ENCODE assay signal across 24 cellular contexts in the genomic region with DNA sequence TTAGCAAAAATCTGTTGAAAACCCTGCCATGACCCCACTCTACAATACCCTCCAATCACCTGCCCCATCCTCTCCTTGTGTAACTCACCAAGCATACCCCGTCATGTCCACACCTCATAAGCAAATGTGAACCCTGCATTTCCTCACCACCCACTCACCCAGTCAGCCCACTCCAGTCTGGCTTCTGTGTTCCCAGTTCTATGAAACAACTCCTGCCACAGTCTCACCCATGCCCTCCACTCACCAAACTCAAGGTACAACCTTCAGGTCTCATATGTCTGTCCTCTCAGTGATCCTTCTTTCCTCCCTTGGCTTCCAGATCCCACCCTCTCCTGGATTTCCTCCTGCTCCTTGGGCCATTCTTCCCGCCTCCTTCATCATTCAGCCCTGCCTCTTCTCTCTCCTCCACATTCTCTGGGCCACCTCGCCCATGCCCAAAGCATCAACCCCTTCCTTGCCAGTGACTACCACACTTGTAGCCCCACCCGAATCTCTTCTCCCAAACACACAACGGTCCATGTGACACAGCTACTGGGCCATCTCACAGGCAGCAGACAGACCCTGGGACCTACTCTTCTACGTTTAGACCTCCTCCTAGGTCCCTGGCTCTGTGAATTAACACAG. TPM values are rescaled to one million over a fixed set of nuclear protein-coding genes. Genes with fewer than 3 reads are reported as not detected.
DNase-seq lines count a peak whose midpoint lies in the region; ATAC-seq and TF ChIP-seq lines count a peak whose summit lies in the region.
"Had no signal": no experiment of that assay in that cellular context is flagged by ENCODE, and none has a peak within 500 bp of the region (broad histone marks: within the 10 kb centered on the region; RNA-seq: fewer than 3 reads in every experiment).

No MANE protein-coding gene starts in this region.

- no peaks in the 10 kb centered on the region for H3K27me3 Mint-ChIP-seq in activated CD4-positive, alpha-beta T cell treated with anti-CD3 and anti-CD28 coated beads, Interleukin-2, amount 10 ng/mL, durations not matched to agents 7 days and 5 days
- no peaks in the 10 kb centered on the region for H3K27me3 Mint-ChIP-seq in CD4-positive, alpha-beta memory T cell
- H3K27me3 Mint-ChIP-seq in activated naive CD8-positive, alpha-beta T cell treated with anti-CD3 and anti-CD28 coated beads for 36 hours, result no peaks in the 10 kb centered on the region
- no peaks in the 10 kb centered on the region for H3K27me3 Mint-ChIP-seq in naive thymus-derived CD4-positive, alpha-beta T cell
- no peaks in the 10 kb centered on the region for H3K27me3 Mint-ChIP-seq in osteocyte (ENCODE audit: unreplicated experiment)

- CTCF ChIA-PET in activated CD4-positive, alpha-beta T cell treated with anti-CD3 and anti-CD28 coated beads, Interleukin-2, amount 10 ng/mL, durations not matched to agents 7 days and 5 days (lab: Charles Lee), result interaction anchor here (0.5 to 0.7 kb wide), 2 partner anchors 12 to 52 kb away, joined by 3 read pairs; no protein-coding TSS in a partner anchor
- CTCF ChIA-PET in CD4-positive, alpha-beta memory T cell (lab: Charles Lee; ENCODE audit: partially characterized antibody), result no interaction called here
- CTCF ChIA-PET in naive thymus-derived CD4-positive, alpha-beta T cell (lab: Charles Lee), result no interaction called here

- H3K36me3 ChIP-seq in CD4-positive, alpha-beta memory T cell (ENCODE audit: insufficient read depth, low read length), result peaks cover 62% of the 10 kb centered on the region
- H3K36me3 ChIP-seq in naive thymus-derived CD4-positive, alpha-beta T cell (ENCODE audit: control insufficient read depth in 2 of 3, insufficient read depth in 3 of 3, low read length in 3 of 3), result peaks cover 0 to 87% (median 42%) of the 10 kb centered on the region in 3 experiments

- peak overlapping the region; percentile 14 for H3K27ac Mint-ChIP-seq in activated CD4-positive, alpha-beta T cell treated with anti-CD3 and anti-CD28 coated beads, Interleukin-2, amount 10 ng/mL, durations not matched to agents 7 days and 5 days
- peak overlapping the region in 6 of 7 donors; percentile 43 to 81 (median 74) for H3K27ac Mint-ChIP-seq in CD4-positive, alpha-beta memory T cell
- H3K27ac Mint-ChIP-seq in activated naive CD8-positive, alpha-beta T cell treated with anti-CD3 and anti-CD28 coated beads for 36 hours, result peak overlapping the region; percentile 23
- H3K27ac Mint-ChIP-seq in naive thymus-derived CD4-positive, alpha-beta T cell, result peak overlapping the region; percentile 10 to 94 (median 69)
- no peak overlapping the region for H3K27ac Mint-ChIP-seq in osteocyte (ENCODE audit: unreplicated experiment)
- H3K27ac Mint-ChIP-seq: WTC11 had no signal

- no peak for TF ChIP-seq CTCF in osteocyte (IDR thresholded peaks at IDR 0.05)

- H3K4me3 ChIP-seq in CD4-positive, alpha-beta memory T cell (ENCODE audit: low read length in 2 of 2), result no peak overlapping the region
- no peak overlapping the region for H3K4me3 ChIP-seq in naive thymus-derived CD4-positive, alpha-beta T cell (ENCODE audit: low read length)
- H3K4me3 ChIP-seq: colonic mucosa, GM23248, heart left ventricle, left lung, mucosa of descending colon, suprapubic skin had no signal

- H3K27ac ChIP-seq in CD4-positive, alpha-beta memory T cell (ENCODE audit: low read depth, low read length), result no peak overlapping the region
- peak overlapping the region; percentile 34 for H3K27ac ChIP-seq in naive thymus-derived CD4-positive, alpha-beta T cell (ENCODE audit: low read depth, low read length)
- H3K27ac ChIP-seq: colonic mucosa, GM23248, heart left ventricle, left lung, suprapubic skin had no signal

- H3K4me1 Mint-ChIP-seq in activated CD4-positive, alpha-beta T cell treated with anti-CD3 and anti-CD28 coated beads, Interleukin-2, amount 10 ng/mL, durations not matched to agents 7 days and 5 days, result peaks cover 7% of the 10 kb centered on the region
- peaks cover 0 to 11% (median 4%) of the 10 kb centered on the region in 4 donors for H3K4me1 Mint-ChIP-seq in CD4-positive, alpha-beta memory T cell
- peaks cover 10% of the 10 kb centered on the region for H3K4me1 Mint-ChIP-seq in activated naive CD8-positive, alpha-beta T cell treated with anti-CD3 and anti-CD28 coated beads for 36 hours
- H3K4me1 Mint-ChIP-seq in naive thymus-derived CD4-positive, alpha-beta T cell, result peaks cover 0 to 17% (median 11%) of the 10 kb centered on the region in 7 donors
- no peaks in the 10 kb centered on the region for H3K4me1 Mint-ChIP-seq in osteocyte (ENCODE audit: unreplicated experiment)
- H3K4me1 Mint-ChIP-seq: WTC11 had no signal

- no peaks in the 10 kb centered on the region for H3K9me3 ChIP-seq in CD4-positive, alpha-beta memory T cell (ENCODE audit: control insufficient read depth in 1 of 2, low read length in 2 of 2)
- no peaks in the 10 kb centered on the region for H3K9me3 ChIP-seq in naive thymus-derived CD4-positive, alpha-beta T cell (ENCODE audit: control insufficient read depth in 2 of 3, low read length in 3 of 3)
- H3K9me3 ChIP-seq: colonic mucosa, heart left ventricle, left lung, mucosa of descending colon, suprapubic skin had no signal

- H3K4me1 ChIP-seq in CD4-positive, alpha-beta memory T cell (ENCODE audit: insufficient read depth, low read length), result no peaks in the 10 kb centered on the region
- no peaks in the 10 kb centered on the region for H3K4me1 ChIP-seq in naive thymus-derived CD4-positive, alpha-beta T cell (ENCODE audit: control insufficient read depth in 2 of 2, insufficient read depth in 2 of 2, low read length in 2 of 2)
- H3K4me1 ChIP-seq: colonic mucosa, heart left ventricle, left lung, suprapubic skin had no signal

- intact Hi-C loops in CD4-positive, alpha-beta memory T cell (cut with micrococcal nuclease), result no loop called here
- intact Hi-C loops in naive thymus-derived CD4-positive, alpha-beta T cell (cut with micrococcal nuclease), result no loop called here

- no peaks in the 10 kb centered on the region for H3K27me3 ChIP-seq in CD4-positive, alpha-beta memory T cell (ENCODE audit: insufficient read depth, low read length)
- no peaks in the 10 kb centered on the region for H3K27me3 ChIP-seq in naive thymus-derived CD4-positive, alpha-beta T cell (ENCODE audit: control insufficient read depth in 2 of 2, insufficient read depth in 2 of 2, low read length in 2 of 2)
- H3K27me3 ChIP-seq: colonic mucosa, heart left ventricle, left lung, suprapubic skin had no signal

- ATAC-seq in naive thymus-derived CD4-positive, alpha-beta T cell, result no peak
- ATAC-seq in GM21576 (IDR thresholded peaks at IDR 0.05; ENCODE audit: unreplicated experiment), result no peak
- ATAC-seq: heart left ventricle, left lung, mucosa of descending colon, WTC11 had no signal

- POLR2A ChIA-PET in activated CD4-positive, alpha-beta T cell treated with anti-CD3 and anti-CD28 coated beads, Interleukin-2, amount 10 ng/mL, durations not matched to agents 7 days and 5 days (lab: Charles Lee), result no interaction called here
- POLR2A ChIA-PET in CD4-positive, alpha-beta memory T cell (lab: Charles Lee; ENCODE audit: partially characterized antibody), result interaction anchor here (1.1 kb wide), 1 partner anchor 13 kb away, joined by 3 read pairs; a partner anchor contains a TSS
- POLR2A ChIA-PET in naive thymus-derived CD4-positive, alpha-beta T cell (lab: Charles Lee), result interaction anchor here (0.8 kb wide), 1 partner anchor 8 kb away, joined by 3 read pairs; no protein-coding TSS in a partner anchor

- no peak overlapping the region for H3K4me3 Mint-ChIP-seq in activated CD4-positive, alpha-beta T cell treated with anti-CD3 and anti-CD28 coated beads, Interleukin-2, amount 10 ng/mL, durations not matched to agents 7 days and 5 days
- H3K4me3 Mint-ChIP-seq in CD4-positive, alpha-beta memory T cell, result no peak overlapping the region
- no peak overlapping the region for H3K4me3 Mint-ChIP-seq in activated naive CD8-positive, alpha-beta T cell treated with anti-CD3 and anti-CD28 coated beads for 36 hours
- no peak overlapping the region for H3K4me3 Mint-ChIP-seq in naive thymus-derived CD4-positive, alpha-beta T cell
- no peak overlapping the region for H3K4me3 Mint-ChIP-seq in osteocyte (ENCODE audit: unreplicated experiment)
- H3K4me3 Mint-ChIP-seq: WTC11 had no signal

- no peak for DNase-seq in activated CD4-positive, alpha-beta T cell treated with anti-CD3 and anti-CD28 coated beads, Interleukin-2, amount 10 ng/mL, durations not matched to agents 7 days and 5 days
- DNase-seq in activated CD4-positive, alpha-beta T cell treated with anti-CD3 and anti-CD28 coated beads for 48 hours, result no peak
- no peak for DNase-seq in CD4-positive, alpha-beta memory T cell
- no peak for DNase-seq in activated naive CD8-positive, alpha-beta T cell treated with anti-CD3 and anti-CD28 coated beads for 36 hours
- DNase-seq in naive thymus-derived CD4-positive, alpha-beta T cell, result no peak
- DNase-seq in mesenteric fat pad (ENCODE audit: low spot score) (no peak), osteocyte (ENCODE audit: extremely low spot score, unreplicated experiment) (no peak)
- DNase-seq: activated gamma-delta T cell, colonic mucosa, DMS153, GF-D8, GM23248, heart left ventricle, MM.1S, mucosa of descending colon, NCI-H146, NCI-H2171, NCI-H526, nucleus accumbens, retina had no signal

- no peaks in the 10 kb centered on the region for H3K9me3 Mint-ChIP-seq in activated CD4-positive, alpha-beta T cell treated with anti-CD3 and anti-CD28 coated beads, Interleukin-2, amount 10 ng/mL, durations not matched to agents 7 days and 5 days
- no peaks in the 10 kb centered on the region for H3K9me3 Mint-ChIP-seq in CD4-positive, alpha-beta memory T cell
- H3K9me3 Mint-ChIP-seq in activated naive CD8-positive, alpha-beta T cell treated with anti-CD3 and anti-CD28 coated beads for 36 hours, result no peaks in the 10 kb centered on the region
- H3K9me3 Mint-ChIP-seq in naive thymus-derived CD4-positive, alpha-beta T cell, result no peaks in the 10 kb centered on the region
- H3K9me3 Mint-ChIP-seq in osteocyte (ENCODE audit: unreplicated experiment), result no peaks in the 10 kb centered on the region
- H3K9me3 Mint-ChIP-seq: WTC11 had no signal

- H3K36me3 Mint-ChIP-seq in activated CD4-positive, alpha-beta T cell treated with anti-CD3 and anti-CD28 coated beads, Interleukin-2, amount 10 ng/mL, durations not matched to agents 7 days and 5 days (ENCODE audit: low read depth), result peaks cover 64% of the 10 kb centered on the region
- H3K36me3 Mint-ChIP-seq in CD4-positive, alpha-beta memory T cell, result peaks cover 60 to 70% of the 10 kb centered on the region in 2 donors
- H3K36me3 Mint-ChIP-seq in activated naive CD8-positive, alpha-beta T cell treated with anti-CD3 and anti-CD28 coated beads for 36 hours, result peaks cover 29% of the 10 kb centered on the region
- peaks cover 6 to 49% (median 35%) of the 10 kb centered on the region in 5 donors for H3K36me3 Mint-ChIP-seq in naive thymus-derived CD4-positive, alpha-beta T cell
- H3K36me3 Mint-ChIP-seq in osteocyte (ENCODE audit: unreplicated experiment), result peaks cover 54% of the 10 kb centered on the region

RNA-seq across cellular contexts. Expression of a gene that starts 8.8 kb away (rescaled TPM):
- total RNA-seq in activated CD4-positive, alpha-beta T cell treated with anti-CD3 and anti-CD28 coated beads, Interleukin-2, amount 10 ng/mL, durations not matched to agents 7 days and 5 days, result 10 to 100 TPM; 46.5 to 58.9 TPM
- 10 to 100 TPM; 55.6 to 61.0 TPM for total RNA-seq in CD4-positive, alpha-beta memory T cell
- polyA plus RNA-seq in CD4-positive, alpha-beta memory T cell, result 10 to 100 TPM; 35.2 to 53.6 TPM
- total RNA-seq in activated naive CD8-positive, alpha-beta T cell treated with anti-CD3 and anti-CD28 coated beads for 36 hours, result 10 to 100 TPM; 58.8 to 62.0 TPM
- total RNA-seq in naive thymus-derived CD4-positive, alpha-beta T cell, result 10 to 100 TPM; 39.4 to 60.3 (median 46.6) TPM
- polyA plus RNA-seq in naive thymus-derived CD4-positive, alpha-beta T cell, result 10 to 100 TPM; 40.6 to 58.0 TPM
- total RNA-seq in mesenteric fat pad (59.3 TPM), osteocyte (79.6 and 84.2 TPM in 2 replicates)

RNA-seq across cellular contexts. Expression of a gene that starts 13.6 kb away (rescaled TPM):
- total RNA-seq in activated CD4-positive, alpha-beta T cell treated with anti-CD3 and anti-CD28 coated beads, Interleukin-2, amount 10 ng/mL, durations not matched to agents 7 days and 5 days, result 10 to 100 TPM; 52.1 to 72.7 TPM
- 10 to 100 TPM; 46.7 to 46.8 TPM for total RNA-seq in CD4-positive, alpha-beta memory T cell
- polyA plus RNA-seq in CD4-positive, alpha-beta memory T cell, result 10 to 100 TPM; 48.1 to 75.9 TPM
- 10 to 100 TPM; 70.7 to 74.0 TPM for total RNA-seq in activated naive CD8-positive, alpha-beta T cell treated with anti-CD3 and anti-CD28 coated beads for 36 hours
- 10 to 100 TPM; 37.7 to 71.2 (median 43.5) TPM for total RNA-seq in naive thymus-derived CD4-positive, alpha-beta T cell
- polyA plus RNA-seq in naive thymus-derived CD4-positive, alpha-beta T cell, result 10 to 100 TPM; 50.1 to 62.3 TPM
- total RNA-seq in mesenteric fat pad (38.0 TPM), osteocyte (57.5 and 58.4 TPM in 2 replicates)

RNA-seq across cellular contexts. Expression of a gene that starts 22.4 kb away (rescaled TPM):
- total RNA-seq in activated CD4-positive, alpha-beta T cell treated with anti-CD3 and anti-CD28 coated beads, Interleukin-2, amount 10 ng/mL, durations not matched to agents 7 days and 5 days, result under 1 TPM; 0.62 to 0.65 TPM
- 1 to 10 TPM; 7.0 to 7.9 TPM for total RNA-seq in CD4-positive, alpha-beta memory T cell
- polyA plus RNA-seq in CD4-positive, alpha-beta memory T cell, result under 1 TPM; 0.78 to 0.86 TPM
- total RNA-seq in activated naive CD8-positive, alpha-beta T cell treated with anti-CD3 and anti-CD28 coated beads for 36 hours, result 1 to 10 TPM; 1.6 TPM
- total RNA-seq in naive thymus-derived CD4-positive, alpha-beta T cell, result 10 to 100 TPM in 4 of 5 experiments, under 1 TPM in 1; 0.73 to 34.6 (median 22.0) TPM
- 1 to 10 TPM; 4.4 to 4.8 TPM for polyA plus RNA-seq in naive thymus-derived CD4-positive, alpha-beta T cell
- total RNA-seq in mesenteric fat pad (6.2 TPM), osteocyte (6.6 and 6.9 TPM in 2 replicates)

RNA-seq across cellular contexts. Expression of a gene that starts 36.1 kb away (rescaled TPM):
- 10 to 100 TPM; 22.2 to 24.4 TPM for total RNA-seq in activated CD4-positive, alpha-beta T cell treated with anti-CD3 and anti-CD28 coated beads, Interleukin-2, amount 10 ng/mL, durations not matched to agents 7 days and 5 days
- 10 to 100 TPM; 26.2 to 26.6 TPM for total RNA-seq in CD4-positive, alpha-beta memory T cell
- polyA plus RNA-seq in CD4-positive, alpha-beta memory T cell, result 10 to 100 TPM; 18.5 to 22.3 TPM
- total RNA-seq in activated naive CD8-positive, alpha-beta T cell treated with anti-CD3 and anti-CD28 coated beads for 36 hours, result 10 to 100 TPM; 27.2 to 28.3 TPM
- 10 to 100 TPM; 24.5 to 41.9 (median 30.6) TPM for total RNA-seq in naive thymus-derived CD4-positive, alpha-beta T cell
- polyA plus RNA-seq in naive thymus-derived CD4-positive, alpha-beta T cell, result 10 to 100 TPM; 21.2 to 26.3 TPM
- total RNA-seq in mesenteric fat pad, result 15.4 TPM
- 13.5 and 14.0 TPM in 2 replicates for total RNA-seq in osteocyte

RNA-seq across cellular contexts. Expression of a gene that starts 36.1 kb away (rescaled TPM):
- 1 to 10 TPM; 8.5 to 9.0 TPM for total RNA-seq in activated CD4-positive, alpha-beta T cell treated with anti-CD3 and anti-CD28 coated beads, Interleukin-2, amount 10 ng/mL, durations not matched to agents 7 days and 5 days
- total RNA-seq in CD4-positive, alpha-beta memory T cell, result 10 to 100 TPM; 10.8 to 11.5 TPM
- 1 to 10 TPM; 3.6 to 8.0 TPM for polyA plus RNA-seq in CD4-positive, alpha-beta memory T cell
- 1 to 10 TPM; 4.5 to 4.9 TPM for total RNA-seq in activated naive CD8-positive, alpha-beta T cell treated with anti-CD3 and anti-CD28 coated beads for 36 hours
- total RNA-seq in naive thymus-derived CD4-positive, alpha-beta T cell, result 10 to 100 TPM in 2 of 5 experiments, 1 to 10 TPM in 3; 8.3 to 13.8 (median 9.5) TPM
- 1 to 10 TPM; 5.8 to 8.7 TPM for polyA plus RNA-seq in naive thymus-derived CD4-positive, alpha-beta T cell
- 3.7 TPM for total RNA-seq in mesenteric fat pad
- 5.9 and 7.3 TPM in 2 replicates for total RNA-seq in osteocyte
